In the genomic region with DNA sequence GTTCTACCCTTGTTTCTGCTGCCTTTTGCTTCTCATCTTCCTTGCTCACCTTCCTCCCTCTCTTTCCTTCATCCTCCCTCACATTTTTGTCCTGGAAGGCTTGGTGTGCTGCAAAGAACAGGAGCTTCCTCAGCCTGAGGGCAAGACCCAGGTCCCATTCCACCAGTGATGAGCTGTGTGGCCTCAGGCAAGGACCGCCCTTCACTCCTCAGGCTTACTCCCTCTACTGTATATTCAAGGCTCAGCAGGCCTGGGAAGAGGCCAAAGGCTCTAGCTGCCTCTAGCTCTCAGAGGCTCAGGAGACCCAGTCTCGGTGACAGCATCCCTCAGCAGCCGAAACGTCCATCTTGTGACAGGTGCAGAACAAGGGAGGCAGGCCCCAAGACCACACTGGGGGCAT, we compare ENCODE assay signal across 2 cellular contexts.
TF ChIP-seq lines count a peak whose summit lies in the region.

No MANE protein-coding gene starts in this region.

TF ChIP-seq in HepG2, 621 proteins besides CTCF, POLR2A, EP300 and RAD21:
- TF ChIP-seq ZNF121 (CRISPR knock-in tag; IDR thresholded peaks at IDR 0.05): no peak
- no peak for TF ChIP-seq PCBP2 (optimal IDR thresholded peaks at IDR 0.05; ENCODE audit: low read depth, low read length, poor library complexity, severe bottlenecking)
- TF ChIP-seq IRX3 (CRISPR knock-in tag; IDR thresholded peaks at IDR 0.05; ENCODE audit: borderline replicate concordance, low read depth): no peak
- no peak for TF ChIP-seq NR2F6 (IDR thresholded peaks at IDR 0.05)
- TF ChIP-seq NR2F6 (CRISPR knock-in tag; IDR thresholded peaks at IDR 0.05): no peak
- no peak for TF ChIP-seq ZBTB8A (CRISPR knock-in tag; IDR thresholded peaks at IDR 0.05; ENCODE audit: borderline replicate concordance, low read depth)
- no peak for TF ChIP-seq ZNF232 (CRISPR knock-in tag; IDR thresholded peaks at IDR 0.05; ENCODE audit: borderline replicate concordance)
- no peak for TF ChIP-seq ZNF782 (CRISPR knock-in tag; IDR thresholded peaks at IDR 0.05; ENCODE audit: borderline replicate concordance)
- TF ChIP-seq, protein P1, sequence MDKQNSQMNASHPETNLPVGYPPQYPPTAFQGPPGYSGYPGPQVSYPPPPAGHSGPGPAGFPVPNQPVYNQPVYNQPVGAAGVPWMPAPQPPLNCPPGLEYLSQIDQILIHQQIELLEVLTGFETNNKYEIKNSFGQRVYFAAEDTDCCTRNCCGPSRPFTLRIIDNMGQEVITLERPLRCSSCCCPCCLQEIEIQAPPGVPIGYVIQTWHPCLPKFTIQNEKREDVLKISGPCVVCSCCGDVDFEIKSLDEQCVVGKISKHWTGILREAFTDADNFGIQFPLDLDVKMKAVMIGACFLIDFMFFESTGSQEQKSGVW (CRISPR knock-in tag; IDR thresholded peaks at IDR 0.05; ENCODE audit: borderline replicate concordance): no peak
- no peak for TF ChIP-seq FOXK1 (CRISPR knock-in tag; IDR thresholded peaks at IDR 0.05; ENCODE audit: borderline replicate concordance, low read depth)
- TF ChIP-seq GLMP (CRISPR knock-in tag; IDR thresholded peaks at IDR 0.05; ENCODE audit: borderline replicate concordance): no peak
- no peak for TF ChIP-seq MYC (CRISPR knock-in tag; IDR thresholded peaks at IDR 0.05; ENCODE audit: borderline replicate concordance)
- TF ChIP-seq ZNF766 (CRISPR knock-in tag; IDR thresholded peaks at IDR 0.05; ENCODE audit: borderline replicate concordance): no peak
- no peak for TF ChIP-seq SMARCC2 (IDR thresholded peaks at IDR 0.05)
- no peak for TF ChIP-seq CREM (IDR thresholded peaks at IDR 0.05)
- no peak for TF ChIP-seq CREM (CRISPR knock-in tag; IDR thresholded peaks at IDR 0.05)
- TF ChIP-seq SRF (IDR thresholded peaks at IDR 0.05; ENCODE audit: low read depth, low read length): no peak
- no peak for TF ChIP-seq AHDC1 (CRISPR knock-in tag; IDR thresholded peaks at IDR 0.05; ENCODE audit: borderline replicate concordance)
- no peak for TF ChIP-seq ZNF724P (CRISPR knock-in tag; IDR thresholded peaks at IDR 0.05; ENCODE audit: borderline replicate concordance)

TF ChIP-seq in H1, 55 proteins besides CTCF, POLR2A, EP300 and RAD21:
- TF ChIP-seq RFX5 (IDR thresholded peaks at IDR 0.05; ENCODE audit: borderline replicate concordance, low read depth, low read length): no peak
- no peak for TF ChIP-seq EZH2 (IDR thresholded peaks at IDR 0.05; ENCODE audit: low read depth, low read length, severe bottlenecking)
- TF ChIP-seq CHD7 (IDR thresholded peaks at IDR 0.05; ENCODE audit: insufficient replicate concordance, low read length): no peak
- no peak for TF ChIP-seq NANOG (IDR thresholded peaks at IDR 0.05; ENCODE audit: insufficient read depth, low read depth, low read length, poor library complexity, severe bottlenecking)
- no peak for TF ChIP-seq CHD1 (IDR thresholded peaks at IDR 0.05; ENCODE audit: low read depth, low read length)
- TF ChIP-seq ZNF274 (IDR thresholded peaks at IDR 0.05; ENCODE audit: borderline replicate concordance, extremely low read depth, low read length): no peak
- TF ChIP-seq YY1 (IDR thresholded peaks at IDR 0.05; ENCODE audit: low read depth, low read length): no peak
- TF ChIP-seq MAX (IDR thresholded peaks at IDR 0.05): no peak
- no peak for TF ChIP-seq KDM1A (IDR thresholded peaks at IDR 0.05; ENCODE audit: borderline replicate concordance, low read length)
- no peak for TF ChIP-seq TEAD4 (IDR thresholded peaks at IDR 0.05; ENCODE audit: low read depth, low read length)
- TF ChIP-seq EGR1 (IDR thresholded peaks at IDR 0.05; ENCODE audit: borderline replicate concordance, low read depth, low read length): no peak
- no peak for TF ChIP-seq TBP (IDR thresholded peaks at IDR 0.05; ENCODE audit: low read depth, low read length)
- TF ChIP-seq SP2 (IDR thresholded peaks at IDR 0.05; ENCODE audit: low read length): no peak
- TF ChIP-seq CTBP2 (IDR thresholded peaks at IDR 0.05; ENCODE audit: borderline replicate concordance, insufficient read depth, insufficient read length, low read length): no peak
- no peak for TF ChIP-seq RNF2 (IDR thresholded peaks at IDR 0.05; ENCODE audit: borderline replicate concordance, low read depth, low read length, missing control alignments, poor library complexity, severe bottlenecking)
- no peak for TF ChIP-seq FOSL1 (IDR thresholded peaks at IDR 0.05; ENCODE audit: insufficient read depth, low read depth, low read length)
